1 cellular context compared by ENCODE assay signal in the genomic region with DNA sequence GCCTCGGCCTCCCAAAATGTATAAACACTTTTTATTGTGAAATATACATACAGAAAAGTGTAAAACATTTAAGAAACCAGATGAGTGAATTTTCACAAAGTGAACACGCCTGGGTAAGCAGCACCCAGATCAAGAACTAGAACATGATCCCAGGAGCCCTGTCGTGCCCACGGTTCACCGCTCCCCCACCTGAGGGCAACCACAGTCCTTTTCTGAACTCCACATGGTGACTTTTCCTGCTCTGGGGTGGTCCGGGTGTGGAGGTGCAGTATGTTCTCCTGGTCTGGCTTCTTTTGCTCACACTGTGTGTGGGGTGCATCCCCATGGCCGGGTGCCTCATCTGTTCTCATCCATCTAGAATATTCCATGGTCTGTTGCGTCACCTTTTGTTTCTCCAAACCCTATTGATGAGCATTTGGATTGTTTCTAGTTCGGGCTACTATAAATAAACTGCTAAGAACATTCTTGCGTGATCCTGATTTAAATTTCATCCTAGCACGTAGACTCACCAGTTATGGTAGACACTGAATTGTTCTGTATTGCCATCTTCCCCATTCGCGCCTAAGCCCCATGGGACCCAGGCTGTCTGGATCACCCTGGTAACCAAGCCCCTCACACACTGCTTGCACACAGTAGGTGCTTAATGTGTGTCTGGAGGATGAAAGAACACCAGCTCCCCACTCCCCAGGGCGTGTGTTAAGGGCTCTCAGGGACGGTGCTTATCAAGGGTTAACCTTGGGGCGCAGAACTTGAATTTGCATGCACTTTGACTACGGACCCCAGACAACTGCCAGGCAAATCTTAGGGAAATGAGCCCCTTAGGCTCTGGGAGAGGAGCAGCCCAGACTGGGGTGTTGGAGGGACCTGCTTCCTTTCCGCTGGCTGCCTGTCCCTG.
A peak's percentile ranks its signal among the peaks of the same experiment; 100 is the strongest.
TF ChIP-seq lines count a peak whose summit lies in the region.

No MANE protein-coding gene starts in this region.

TF ChIP-seq in GM12878, 131 proteins besides CTCF, POLR2A, EP300 and RAD21:
- TF ChIP-seq, protein P1, sequence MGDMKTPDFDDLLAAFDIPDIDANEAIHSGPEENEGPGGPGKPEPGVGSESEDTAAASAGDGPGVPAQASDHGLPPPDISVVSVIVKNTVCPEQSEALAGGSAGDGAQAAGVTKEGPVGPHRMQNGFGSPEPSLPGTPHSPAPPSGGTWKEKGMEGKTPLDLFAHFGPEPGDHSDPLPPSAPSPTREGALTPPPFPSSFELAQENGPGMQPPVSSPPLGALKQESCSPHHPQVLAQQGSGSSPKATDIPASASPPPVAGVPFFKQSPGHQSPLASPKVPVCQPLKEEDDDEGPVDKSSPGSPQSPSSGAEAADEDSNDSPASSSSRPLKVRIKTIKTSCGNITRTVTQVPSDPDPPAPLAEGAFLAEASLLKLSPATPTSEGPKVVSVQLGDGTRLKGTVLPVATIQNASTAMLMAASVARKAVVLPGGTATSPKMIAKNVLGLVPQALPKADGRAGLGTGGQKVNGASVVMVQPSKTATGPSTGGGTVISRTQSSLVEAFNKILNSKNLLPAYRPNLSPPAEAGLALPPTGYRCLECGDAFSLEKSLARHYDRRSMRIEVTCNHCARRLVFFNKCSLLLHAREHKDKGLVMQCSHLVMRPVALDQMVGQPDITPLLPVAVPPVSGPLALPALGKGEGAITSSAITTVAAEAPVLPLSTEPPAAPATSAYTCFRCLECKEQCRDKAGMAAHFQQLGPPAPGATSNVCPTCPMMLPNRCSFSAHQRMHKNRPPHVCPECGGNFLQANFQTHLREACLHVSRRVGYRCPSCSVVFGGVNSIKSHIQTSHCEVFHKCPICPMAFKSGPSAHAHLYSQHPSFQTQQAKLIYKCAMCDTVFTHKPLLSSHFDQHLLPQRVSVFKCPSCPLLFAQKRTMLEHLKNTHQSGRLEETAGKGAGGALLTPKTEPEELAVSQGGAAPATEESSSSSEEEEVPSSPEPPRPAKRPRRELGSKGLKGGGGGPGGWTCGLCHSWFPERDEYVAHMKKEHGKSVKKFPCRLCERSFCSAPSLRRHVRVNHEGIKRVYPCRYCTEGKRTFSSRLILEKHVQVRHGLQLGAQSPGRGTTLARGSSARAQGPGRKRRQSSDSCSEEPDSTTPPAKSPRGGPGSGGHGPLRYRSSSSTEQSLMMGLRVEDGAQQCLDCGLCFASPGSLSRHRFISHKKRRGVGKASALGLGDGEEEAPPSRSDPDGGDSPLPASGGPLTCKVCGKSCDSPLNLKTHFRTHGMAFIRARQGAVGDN (IDR thresholded peaks at IDR 0.05): peak; percentile 20; the same call in 1 of the 2 replicates
- TF ChIP-seq, protein P2, sequence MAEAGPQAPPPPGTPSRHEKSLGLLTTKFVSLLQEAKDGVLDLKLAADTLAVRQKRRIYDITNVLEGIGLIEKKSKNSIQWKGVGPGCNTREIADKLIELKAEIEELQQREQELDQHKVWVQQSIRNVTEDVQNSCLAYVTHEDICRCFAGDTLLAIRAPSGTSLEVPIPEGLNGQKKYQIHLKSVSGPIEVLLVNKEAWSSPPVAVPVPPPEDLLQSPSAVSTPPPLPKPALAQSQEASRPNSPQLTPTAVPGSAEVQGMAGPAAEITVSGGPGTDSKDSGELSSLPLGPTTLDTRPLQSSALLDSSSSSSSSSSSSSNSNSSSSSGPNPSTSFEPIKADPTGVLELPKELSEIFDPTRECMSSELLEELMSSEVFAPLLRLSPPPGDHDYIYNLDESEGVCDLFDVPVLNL (IDR thresholded peaks at IDR 0.05; ENCODE audit: low read depth, low read length): no peak
- TF ChIP-seq POU2F2 (IDR thresholded peaks at IDR 0.05; ENCODE audit: borderline replicate concordance, low read depth, low read length) (peak; percentile 81; the same call in 2 of the 3 replicates), RUNX3 (IDR thresholded peaks at IDR 0.05; ENCODE audit: low read length) (peak; percentile 51), IRF4 (IDR thresholded peaks at IDR 0.05; ENCODE audit: low read depth, low read length) (no peak), PAX5 (IDR thresholded peaks at IDR 0.05; ENCODE audit: borderline replicate concordance, low read depth, low read length) (peak; percentile 58; the same call in 1 of the 2 replicates), STAT1 (conservative IDR thresholded peaks at IDR 0.05) (0 out of 2 replicates have a peak, but pooled peaks have one; percentile 28), TAF1 (IDR thresholded peaks at IDR 0.05; ENCODE audit: borderline replicate concordance, low read depth, low read length) (0 out of 2 replicates have a peak, but pooled peaks have one; percentile 13), TCF3 (IDR thresholded peaks at IDR 0.05; ENCODE audit: borderline replicate concordance, insufficient read depth, low read depth, low read length) (no peak)
- TF ChIP-seq, protein P3, sequence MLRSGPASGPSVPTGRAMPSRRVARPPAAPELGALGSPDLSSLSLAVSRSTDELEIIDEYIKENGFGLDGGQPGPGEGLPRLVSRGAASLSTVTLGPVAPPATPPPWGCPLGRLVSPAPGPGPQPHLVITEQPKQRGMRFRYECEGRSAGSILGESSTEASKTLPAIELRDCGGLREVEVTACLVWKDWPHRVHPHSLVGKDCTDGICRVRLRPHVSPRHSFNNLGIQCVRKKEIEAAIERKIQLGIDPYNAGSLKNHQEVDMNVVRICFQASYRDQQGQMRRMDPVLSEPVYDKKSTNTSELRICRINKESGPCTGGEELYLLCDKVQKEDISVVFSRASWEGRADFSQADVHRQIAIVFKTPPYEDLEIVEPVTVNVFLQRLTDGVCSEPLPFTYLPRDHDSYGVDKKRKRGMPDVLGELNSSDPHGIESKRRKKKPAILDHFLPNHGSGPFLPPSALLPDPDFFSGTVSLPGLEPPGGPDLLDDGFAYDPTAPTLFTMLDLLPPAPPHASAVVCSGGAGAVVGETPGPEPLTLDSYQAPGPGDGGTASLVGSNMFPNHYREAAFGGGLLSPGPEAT (IDR thresholded peaks at IDR 0.05; ENCODE audit: low read depth): no peak
